In genomic region chr19:902093-902370, GRCh38 we compare ENCODE assay signal across 14 cellular contexts. TPM values are rescaled to one million over a fixed set of nuclear protein-coding genes. Genes with fewer than 3 reads are reported as not detected.
DNase-seq lines count a peak whose midpoint lies in the region; ATAC-seq, FAIRE-seq and TF ChIP-seq lines count a peak whose summit lies in the region.
"Had no signal": no experiment of that assay in that cellular context is flagged by ENCODE, and none has a peak within 500 bp of the region (broad histone marks: within the 10 kb centered on the region; RNA-seq: fewer than 3 reads in every experiment).

No MANE protein-coding gene starts in this region.

- peaks cover 54% of the 10 kb centered on the region for H3K36me3 Mint-ChIP-seq in CD4-positive, alpha-beta T cell (ENCODE audit: low read depth)
- no peaks in the 10 kb centered on the region for H3K36me3 Mint-ChIP-seq in astrocyte (ENCODE audit: low read depth, unreplicated experiment)
- peaks cover 11% of the 10 kb centered on the region for H3K36me3 Mint-ChIP-seq in osteocyte (ENCODE audit: unreplicated experiment)

- intact Hi-C loops in CD4-positive, alpha-beta T cell (cut with DNase I, micrococcal nuclease): no loop called here
- intact Hi-C loops in HCT116 (cut with micrococcal nuclease): no loop called here

- no peaks in the 10 kb centered on the region for H3K9me3 ChIP-seq in CD4-positive, alpha-beta T cell (ENCODE audit: control insufficient read depth, low read length)
- H3K9me3 ChIP-seq in HCT116 (ENCODE audit: control insufficient read depth in 1 of 2, insufficient read depth in 1 of 2, low read depth in 1 of 2, low read length in 2 of 2): no peaks in the 10 kb centered on the region
- H3K9me3 ChIP-seq in astrocyte (ENCODE audit: insufficient read depth, low read depth, low read length): no peaks in the 10 kb centered on the region
- no peaks in the 10 kb centered on the region for H3K9me3 ChIP-seq in neutrophil
- H3K9me3 ChIP-seq: BE2C had no signal

- no peak for DNase-seq in CD4-positive, alpha-beta T cell
- DNase-seq in HCT116 (ENCODE audit: low read depth, low spot score) (no peak), astrocyte (ENCODE audit: low read depth) (no peak), osteocyte (ENCODE audit: extremely low spot score, unreplicated experiment) (no peak), GM10248 (ENCODE audit: extremely low spot score) (no peak)
- DNase-seq: BE2C, DMS53, GF-D8, GM23248 had no signal

- RAD21 ChIA-PET in HCT116 (lab: Charles Lee; ENCODE audit: low non-redundant PET in 1 of 2, low total read pairs in 2 of 2, uncharacterized antibody in 2 of 2, unreplicated experiment in 2 of 2): no interaction called here

- H3K27ac ChIP-seq in CD4-positive, alpha-beta T cell (ENCODE audit: low read depth, low read length): peak overlapping the region; percentile 13
- peak overlapping the region; percentile 9; the same call in 1 of the 2 replicates for H3K27ac ChIP-seq in HCT116 (ENCODE audit: low read depth, low read length)
- H3K27ac ChIP-seq in astrocyte (ENCODE audit: low read depth, low read length): no peak overlapping the region
- peak overlapping the region; percentile 13 for H3K27ac ChIP-seq in neutrophil
- H3K27ac ChIP-seq: C4-2B, GM23248 had no signal

- no peaks in the 10 kb centered on the region for H3K9me2 ChIP-seq in HCT116 (ENCODE audit: insufficient read depth)

- no peak overlapping the region for H3K4me3 ChIP-seq in HCT116 (replicated peaks in 1 of 2; ENCODE audit: low read depth in 1 of 2, low read length in 2 of 2)
- no peak overlapping the region for H3K4me3 ChIP-seq in astrocyte (ENCODE audit: insufficient read depth, low read depth, low read length)
- H3K4me3 ChIP-seq in neutrophil (ENCODE audit: low read depth in 1 of 2, low read length in 1 of 2): no peak overlapping the region
- H3K4me3 ChIP-seq: GM23248 had no signal

- H3K4me1 Mint-ChIP-seq in CD4-positive, alpha-beta T cell (ENCODE audit: low read depth): peaks cover 40% of the 10 kb centered on the region
- H3K4me1 Mint-ChIP-seq in astrocyte (ENCODE audit: low read depth, unreplicated experiment): no peaks in the 10 kb centered on the region
- peaks cover 6% of the 10 kb centered on the region for H3K4me1 Mint-ChIP-seq in osteocyte (ENCODE audit: unreplicated experiment)

- BruUV-seq in HCT116 (replicated peaks; lab: Mats Ljungman, UMichigan): no TSS peak

- H4K20me1 ChIP-seq in HCT116 (ENCODE audit: insufficient read depth) (no peaks in the 10 kb centered on the region), astrocyte (ENCODE audit: insufficient read depth, low read length) (peaks cover 60% of the 10 kb centered on the region)

- H3K79me2 ChIP-seq in HCT116 (ENCODE audit: insufficient read depth, low read length): peaks cover 32% of the 10 kb centered on the region
- H3K79me2 ChIP-seq in astrocyte (ENCODE audit: insufficient read depth, low read length): peaks cover 31% of the 10 kb centered on the region

- H3K4me3 Mint-ChIP-seq in CD4-positive, alpha-beta T cell: no peak overlapping the region
- peak overlapping the region; percentile 40 for H3K4me3 Mint-ChIP-seq in astrocyte (ENCODE audit: unreplicated experiment)
- H3K4me3 Mint-ChIP-seq in osteocyte (ENCODE audit: unreplicated experiment): no peak overlapping the region

- no peaks in the 10 kb centered on the region for H3K9me3 Mint-ChIP-seq in CD4-positive, alpha-beta T cell
- H3K9me3 Mint-ChIP-seq in astrocyte (ENCODE audit: unreplicated experiment) (no peaks in the 10 kb centered on the region), osteocyte (ENCODE audit: unreplicated experiment) (no peaks in the 10 kb centered on the region)

- no peak for FAIRE-seq in astrocyte (lab: Jason Lieb, UNC)
- FAIRE-seq: A204.1, H54 had no signal

- H2AFZ ChIP-seq in HCT116 (ENCODE audit: low read depth, low read length, poor library complexity, severe bottlenecking): no peak overlapping the region
- no peak overlapping the region for H2AFZ ChIP-seq in astrocyte (ENCODE audit: low read depth, low read length)
- H2AFZ ChIP-seq: GM23248 had no signal

- CTCF ChIA-PET in CD4-positive, alpha-beta T cell (lab: Charles Lee): interaction anchor here (1.2 kb wide), 1 partner anchor 9 kb away, joined by 3 read pairs; the partner anchor contains the start of genes MED16 and RNU6-9
- CTCF ChIA-PET in HCT116 (lab: Charles Lee): no interaction called here
- CTCF ChIA-PET in GM10248 (lab: Yijun Ruan, JAX): interaction anchor here (1.8 kb wide), 1 partner anchor 39 kb away, joined by 7 read pairs; no protein-coding TSS in a partner anchor

- POLR2A ChIA-PET in CD4-positive, alpha-beta T cell (lab: Charles Lee): interaction anchor here (11.1 kb wide), 1 partner anchor 7 kb away, joined by 183 read pairs; the partner anchor contains the start of genes MED16 and RNU6-9
- POLR2A ChIA-PET in HCT116 (lab: Charles Lee) (no interaction called here), GM10248 (lab: Yijun Ruan, JAX) (interaction anchor here (0.6 to 1.9 kb wide), 2 partner anchors 9 to 26 kb away, joined by 3 to 6 read pairs; partner anchors contain the start of genes MED16 and RNU6-9)

- no peak overlapping the region for H3K4me2 ChIP-seq in HCT116 (ENCODE audit: low read length)
- no peak overlapping the region for H3K4me2 ChIP-seq in astrocyte (ENCODE audit: low read length)

- peaks cover 5 to 6% of the 10 kb centered on the region in 2 experiments; a peak in 3 of 4 replicates for H3K36me3 ChIP-seq in HCT116 (ENCODE audit: control insufficient read depth in 1 of 2, insufficient read depth in 2 of 2, low read length in 2 of 2)
- peaks cover 3% of the 10 kb centered on the region for H3K36me3 ChIP-seq in astrocyte (ENCODE audit: insufficient read depth, low read length)
- H3K36me3 ChIP-seq in neutrophil: peaks cover 76% of the 10 kb centered on the region
- H3K36me3 ChIP-seq: BE2C had no signal

- H3K27ac Mint-ChIP-seq in CD4-positive, alpha-beta T cell: peak overlapping the region; percentile 42
- no peak overlapping the region for H3K27ac Mint-ChIP-seq in astrocyte (ENCODE audit: unreplicated experiment)
- no peak overlapping the region for H3K27ac Mint-ChIP-seq in osteocyte (ENCODE audit: unreplicated experiment)

- no peak for TF ChIP-seq POLR2A in HCT116 (IDR thresholded peaks at IDR 0.05; ENCODE audit: borderline replicate concordance, extremely low read depth, insufficient read depth, insufficient read length)

- no peak for ATAC-seq in CD4-positive, alpha-beta T cell (ENCODE audit: poor library complexity)
- ATAC-seq in HCT116 (no peak), GM21515 (IDR thresholded peaks at IDR 0.05; ENCODE audit: unreplicated experiment) (no peak)

- H3K9ac ChIP-seq in HCT116 (ENCODE audit: low read length) (no peak overlapping the region), astrocyte (ENCODE audit: low read length) (no peak overlapping the region)
- H3K9ac ChIP-seq: GM23248 had no signal

- no peaks in the 10 kb centered on the region for H3K27me3 ChIP-seq in CD4-positive, alpha-beta T cell (ENCODE audit: control insufficient read depth, insufficient read depth, low read length)
- H3K27me3 ChIP-seq in HCT116 (ENCODE audit: insufficient read depth, low read length): no peaks in the 10 kb centered on the region
- no peaks in the 10 kb centered on the region for H3K27me3 ChIP-seq in astrocyte (ENCODE audit: insufficient read depth, low read length)
- H3K27me3 ChIP-seq in neutrophil: no peaks in the 10 kb centered on the region
- H3K27me3 ChIP-seq: BE2C had no signal

- TF ChIP-seq RAD21 in HCT116 (IDR thresholded peaks at IDR 0.05; ENCODE audit: low read depth): no peak

- TF ChIP-seq CTCF in CD4-positive, alpha-beta T cell (IDR thresholded peaks at IDR 0.05): no peak
- TF ChIP-seq CTCF in HCT116 (IDR thresholded peaks at IDR 0.05 in 2 of 3, conservative IDR thresholded peaks at IDR 0.05 in 1 of 3; ENCODE audit: borderline replicate concordance in 1 of 3, insufficient read depth in 1 of 3, low read depth in 2 of 3, low read length in 2 of 3) (no peak), astrocyte (IDR thresholded peaks at IDR 0.05; ENCODE audit: insufficient read depth, low read depth, low read length) (no peak), neutrophil (IDR thresholded peaks at IDR 0.05) (no peak), osteocyte (IDR thresholded peaks at IDR 0.05) (no peak), GM10248 (IDR thresholded peaks at IDR 0.05; ENCODE audit: control extremely low read depth, extremely low read depth, low read depth, missing control alignments) (no peak)

- peaks cover 6 to 16% of the 10 kb centered on the region in 2 experiments; a peak in 3 of 4 replicates for H3K4me1 ChIP-seq in HCT116 (ENCODE audit: control insufficient read depth in 1 of 2, insufficient read depth in 2 of 2, low read length in 2 of 2)
- peaks cover 5% of the 10 kb centered on the region for H3K4me1 ChIP-seq in astrocyte (ENCODE audit: insufficient read depth, low read length)
- H3K4me1 ChIP-seq in neutrophil (ENCODE audit: control insufficient read depth in 1 of 2, insufficient read depth in 1 of 2, low read depth in 1 of 2, low read length in 1 of 2): peaks cover 22 to 33% of the 10 kb centered on the region in 2 experiments
- H3K4me1 ChIP-seq: BE2C had no signal

- H3K27me3 Mint-ChIP-seq in CD4-positive, alpha-beta T cell: no peaks in the 10 kb centered on the region
- no peaks in the 10 kb centered on the region for H3K27me3 Mint-ChIP-seq in astrocyte (ENCODE audit: low read depth, unreplicated experiment)
- H3K27me3 Mint-ChIP-seq in osteocyte (ENCODE audit: unreplicated experiment): no peaks in the 10 kb centered on the region

TF ChIP-seq in HCT116, 20 proteins besides CTCF, POLR2A, EP300 and RAD21 (continues in another document):
- TF ChIP-seq POLR2AphosphoS5 (IDR thresholded peaks at IDR 0.05; ENCODE audit: low read depth, low read length) (no peak), SRF (IDR thresholded peaks at IDR 0.05; ENCODE audit: low read depth) (no peak), YY1 (IDR thresholded peaks at IDR 0.05; ENCODE audit: extremely low read depth, insufficient replicate concordance, low read depth, low read length) (no peak)

RNA-seq across cellular contexts. Expression of gene RNU6-9, which starts 8.7 kb away (rescaled TPM):
- not detected for total RNA-seq in CD4-positive, alpha-beta T cell
- total RNA-seq in HCT116 (2021; ENCODE audit: unreplicated experiment) (not detected), astrocyte (not detected in 2 replicates), osteocyte (not detected in 2 replicates)
- not detected in 2 replicates for polyA plus RNA-seq in HCT116 (2012)
- total RNA-seq: GM23248 had no signal
- polyA plus RNA-seq: GM23248 had no signal

RNA-seq across cellular contexts. Expression of gene MED16, which starts 9.0 kb away (rescaled TPM):
- 10 to 100 TPM; 25.8 to 30.1 TPM for total RNA-seq in CD4-positive, alpha-beta T cell
- 73.6 TPM for total RNA-seq in HCT116 (2021; ENCODE audit: unreplicated experiment)
- 52.1 and 55.5 TPM in 2 replicates for polyA plus RNA-seq in HCT116 (2012)
- total RNA-seq in astrocyte: 41.4 and 45.0 TPM in 2 replicates
- total RNA-seq in osteocyte: 69.3 and 72.3 TPM in 2 replicates

RNA-seq across cellular contexts. Expression of gene R3HDM4, which starts 11.0 kb away (rescaled TPM):
- 100 to 1,000 TPM; 309 to 313 TPM for total RNA-seq in CD4-positive, alpha-beta T cell
- total RNA-seq in HCT116 (2021; ENCODE audit: unreplicated experiment) (92.3 TPM), astrocyte (57.9 and 60.0 TPM in 2 replicates), osteocyte (61.1 and 63.5 TPM in 2 replicates)
- 88.5 and 90.3 TPM in 2 replicates for polyA plus RNA-seq in HCT116 (2012)

RNA-seq across cellular contexts. Expression of gene KISS1R, which starts 15.1 kb away (rescaled TPM):
- 1 to 10 TPM; 1.5 to 1.6 TPM for total RNA-seq in CD4-positive, alpha-beta T cell
- total RNA-seq in HCT116 (2021; ENCODE audit: unreplicated experiment) (5.9 TPM), astrocyte (not detected in 2 replicates), osteocyte (0.47 and 1.7 TPM in 2 replicates)
- 3.7 and 4.2 TPM in 2 replicates for polyA plus RNA-seq in HCT116 (2012)
- total RNA-seq: GM23248 had no signal
- polyA plus RNA-seq: GM23248 had no signal

RNA-seq across cellular contexts. Expression of gene ARID3A, which starts 23.8 kb away (rescaled TPM):
- 1 to 10 TPM; 3.7 to 4.1 TPM for total RNA-seq in CD4-positive, alpha-beta T cell
- 21.8 TPM for total RNA-seq in HCT116 (2021; ENCODE audit: unreplicated experiment)
- 12.8 and 17.5 TPM in 2 replicates for polyA plus RNA-seq in HCT116 (2012)
- total RNA-seq in astrocyte: 100 and 106 TPM in 2 replicates
- total RNA-seq in osteocyte: 16.8 and 17.0 TPM in 2 replicates
